In genomic region chr4:8044244-8044643, GRCh38 we compare ENCODE assay signal across 21 cellular contexts.
"Had no signal": no experiment of that assay in that cellular context is flagged by ENCODE, and none has a peak within 500 bp of the region (broad histone marks: within the 10 kb centered on the region; RNA-seq: fewer than 3 reads in every experiment).

No MANE protein-coding gene starts in this region.

- H3K4me3 ChIP-seq: left ventricle myocardium inferior, lower lobe of right lung, suprapubic skin, thyroid gland, uterus had no signal

- H3K4me3 Mint-ChIP-seq: immature natural killer cell, memory B cell, mesothelial cell of epicardium, natural killer cell, type B pancreatic cell had no signal

- H3K27ac ChIP-seq: left ventricle myocardium inferior, lower lobe of right lung, suprapubic skin, thyroid gland, uterus had no signal

- H3K36me3 ChIP-seq: left ventricle myocardium inferior, lower lobe of right lung, suprapubic skin, thyroid gland, uterus had no signal

- H3K27ac Mint-ChIP-seq: immature natural killer cell, memory B cell, mesothelial cell of epicardium, natural killer cell, type B pancreatic cell had no signal

- ATAC-seq: esophagus mucosa, left cardiac atrium, lower lobe of right lung, natural killer cell, right cardiac atrium had no signal

- H3K4me1 ChIP-seq: left ventricle myocardium inferior, lower lobe of right lung, uterus had no signal

- DNase-seq: effector memory CD4-positive, alpha-beta T cell; immature natural killer cell; kidney; left cardiac atrium; left ventricle myocardium inferior; lower lobe of right lung; natural killer cell; right cardiac atrium; stimulated activated CD4-positive, alpha-beta T cell treated with anti-CD3 and anti-CD28 coated beads, Interleukin-12 subunit alpha, Interleukin-12 subunit beta, amount 100 ng/mL, for 4 hours; stimulated activated CD4-positive, alpha-beta T cell treated with anti-CD3 and anti-CD28 coated beads, Interleukin-2, amount 100 ng/mL, for 48 hours; stimulated activated naive CD4-positive, alpha-beta T cell treated with Interleukin-2 at 50 U/mL for 16 hours; thyroid gland; uterus had no signal

- FAIRE-seq: endometrium, frontal cortex, kidney, small intestine had no signal

- H3K36me3 Mint-ChIP-seq: mesothelial cell of epicardium, natural killer cell, type B pancreatic cell had no signal

- H3K27me3 ChIP-seq: suprapubic skin, thyroid gland, uterus had no signal

- H3K9me3 ChIP-seq: left ventricle myocardium inferior, lower lobe of right lung, suprapubic skin, thyroid gland, uterus had no signal

- H3K9me3 Mint-ChIP-seq: immature natural killer cell, memory B cell, mesothelial cell of epicardium, natural killer cell, type B pancreatic cell had no signal

- H3K4me1 Mint-ChIP-seq: immature natural killer cell had no signal
